8 cellular contexts compared by ENCODE assay signal in the genomic region with DNA sequence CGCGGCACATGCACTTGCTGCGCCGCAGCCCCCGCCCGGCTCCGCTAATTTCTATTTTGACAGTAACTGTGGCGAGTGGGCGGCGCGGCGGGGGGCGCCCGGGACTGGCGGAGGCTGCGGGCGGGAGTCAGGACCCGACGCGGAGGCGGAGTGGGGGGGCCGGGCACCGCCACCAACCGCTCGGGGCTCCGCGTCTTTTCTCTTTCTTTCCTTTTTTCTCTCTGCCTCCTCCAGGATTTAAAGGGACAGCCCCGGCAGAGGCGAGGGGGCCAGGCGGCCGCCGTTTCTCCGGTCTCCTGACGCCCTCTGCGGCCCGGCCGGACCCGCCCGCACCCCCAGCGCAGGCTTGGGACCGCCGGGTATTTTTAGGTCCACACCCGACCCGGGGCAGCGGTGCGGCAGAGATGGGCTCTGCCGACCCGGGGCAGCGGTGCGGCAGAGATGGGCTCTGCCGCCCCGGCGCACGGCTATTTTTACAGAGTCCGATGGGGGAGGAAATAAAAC. TPM values are rescaled to one million over a fixed set of nuclear protein-coding genes. Genes with fewer than 3 reads are reported as not detected.
DNase-seq lines count a peak whose midpoint lies in the region; ATAC-seq and TF ChIP-seq lines count a peak whose summit lies in the region.

No MANE protein-coding gene starts in this region.

- H3K36me3 Mint-ChIP-seq in stimulated activated memory B cell treated with anti-CD40 and anti-IgM and Interleukin-4, amounts not matched to agents 10 μg/mL and 1 μg/mL and 100 μg/mL, for 72 hours = no peaks in the 10 kb centered on the region

- CTCF ChIA-PET in mammary epithelial cell (lab: Charles Lee; ENCODE audit: low non-redundant PET) = interaction anchor here (0.7 kb wide), 1 partner anchor 264 kb away, joined by 3 read pairs; no protein-coding TSS in a partner anchor

- intact Hi-C loops in mammary epithelial cell (cut with micrococcal nuclease) = loop anchor here (1.0 to 2.0 kb wide), 5 partner anchors 36 to 379 kb away; no protein-coding TSS in a partner anchor

- WGBS in mammary epithelial cell (ENCODE audit: low coverage, missing lambda C conversion rate) = 0% methylated on average over 5 of the region's 55 CpGs

- peaks cover 13% of the 10 kb centered on the region for H3K4me1 ChIP-seq in BLaER1
- H3K4me1 ChIP-seq in mammary epithelial cell (ENCODE audit: insufficient read depth, low read length) = peaks cover 35% of the 10 kb centered on the region

- peaks cover 3% of the 10 kb centered on the region for H3K9me3 Mint-ChIP-seq in stimulated activated memory B cell treated with anti-CD40 and anti-IgM and Interleukin-4, amounts not matched to agents 10 μg/mL and 1 μg/mL and 100 μg/mL, for 72 hours

- H3K4me3 Mint-ChIP-seq in stimulated activated memory B cell treated with anti-CD40 and anti-IgM and Interleukin-4, amounts not matched to agents 10 μg/mL and 1 μg/mL and 100 μg/mL, for 72 hours = peak overlapping the region; percentile 66

- peak; percentile 93 for DNase-seq in NCI-H69 (lab: John Stamatoyannopoulos, UW)
- DNase-seq in mammary epithelial cell = peak; percentile 59
- DNase-seq in left lobe of liver (ENCODE audit: low spot score) = peak; percentile 50
- DNase-seq in NOMO-1 (lab: John Stamatoyannopoulos, UW; ENCODE audit: unreplicated experiment in 2 of 2) = no peak
- DNase-seq in NCI-H2107 (lab: John Stamatoyannopoulos, UW) = no peak

- H3K27ac Mint-ChIP-seq in stimulated activated memory B cell treated with anti-CD40 and anti-IgM and Interleukin-4, amounts not matched to agents 10 μg/mL and 1 μg/mL and 100 μg/mL, for 72 hours = no peak overlapping the region

- peaks cover 18% of the 10 kb centered on the region for H3K4me1 Mint-ChIP-seq in stimulated activated memory B cell treated with anti-CD40 and anti-IgM and Interleukin-4, amounts not matched to agents 10 μg/mL and 1 μg/mL and 100 μg/mL, for 72 hours

- peaks cover 44% of the 10 kb centered on the region for H4K20me1 ChIP-seq in BLaER1
- no peaks in the 10 kb centered on the region for H4K20me1 ChIP-seq in mammary epithelial cell (ENCODE audit: insufficient read depth, low read length)

- peaks cover 70% of the 10 kb centered on the region for H3K27me3 Mint-ChIP-seq in stimulated activated memory B cell treated with anti-CD40 and anti-IgM and Interleukin-4, amounts not matched to agents 10 μg/mL and 1 μg/mL and 100 μg/mL, for 72 hours

- peak; percentile 22 for ATAC-seq in GM21529 (IDR thresholded peaks at IDR 0.05; ENCODE audit: unreplicated experiment)
- ATAC-seq in left lobe of liver = peak; percentile 27
- ATAC-seq in stimulated activated memory B cell treated with anti-CD40 and anti-IgM and Interleukin-4, amounts not matched to agents 10 μg/mL and 1 μg/mL and 100 μg/mL, for 72 hours = peak; percentile 21

- H3K9ac ChIP-seq in BLaER1 = peak overlapping the region; percentile 32; the same call in 1 of the 2 replicates
- peak overlapping the region; percentile 66 for H3K9ac ChIP-seq in mammary epithelial cell (ENCODE audit: insufficient read depth, low read length)

- no peaks in the 10 kb centered on the region for H3K36me3 ChIP-seq in BLaER1
- no peaks in the 10 kb centered on the region for H3K36me3 ChIP-seq in mammary epithelial cell (ENCODE audit: insufficient read depth, low read length)

- H3K27ac ChIP-seq in BLaER1 (no peak overlapping the region), mammary epithelial cell (ENCODE audit: insufficient read depth, low read depth, low read length) (peak overlapping the region; percentile 52)

- TF ChIP-seq CTCF in mammary epithelial cell (conservative IDR thresholded peaks at IDR 0.05 in 1 of 2, IDR thresholded peaks at IDR 0.05 in 1 of 2; ENCODE audit: extremely low read depth in 1 of 2, insufficient read depth in 1 of 2, low read depth in 1 of 2, low read length in 2 of 2) = peak in 1 of 2 donors; percentile 16

- peaks cover 75% of the 10 kb centered on the region for H3K27me3 ChIP-seq in BLaER1
- H3K27me3 ChIP-seq in mammary epithelial cell (ENCODE audit: insufficient read depth, low read length) = no peaks in the 10 kb centered on the region

- no TSS peak for BruUV-seq in mammary epithelial cell (replicated peaks; lab: Mats Ljungman, UMichigan)

- dilution Hi-C loops in mammary epithelial cell (cut with HindIII; ENCODE audit: low sequenced_read_pairs) = no loop called here

- H3K9me3 ChIP-seq in BLaER1 (no peaks in the 10 kb centered on the region), mammary epithelial cell (replicated peaks; ENCODE audit: insufficient read depth, low read length) (no peaks in the 10 kb centered on the region)

- H3K79me2 ChIP-seq in mammary epithelial cell (ENCODE audit: insufficient read depth, low read length) = peaks cover 14% of the 10 kb centered on the region

- H2AFZ ChIP-seq in mammary epithelial cell (ENCODE audit: low read depth, low read length) = peak overlapping the region; percentile 98

- H3K4me2 ChIP-seq in BLaER1 (peak overlapping the region; percentile 99), mammary epithelial cell (ENCODE audit: insufficient read depth, low read depth, low read length) (peak overlapping the region; percentile 100)

- in situ Hi-C loops in mammary epithelial cell (cut with MboI; ENCODE audit: low sequenced_read_pairs in 2 of 2) = no loop called here

- H3K4me3 ChIP-seq in BLaER1 (peak overlapping the region; percentile 72), mammary epithelial cell (replicated peaks in 1 of 3; ENCODE audit: insufficient read depth in 1 of 3, low read depth in 2 of 3, low read length in 3 of 3) (peak overlapping the region; percentile 75 to 84 (median 82))

RNA-seq across cellular contexts. Expression of a gene that starts 0.5 kb away (rescaled TPM):
- total RNA-seq in mammary epithelial cell (1 to 10 TPM; 3.4 to 4.2 TPM), left lobe of liver (1.2 TPM)
- 2.4 TPM for polyA plus RNA-seq in mammary epithelial cell
- 5.3 TPM for polyA minus RNA-seq in mammary epithelial cell

Comparison
In these comparisons a context has a peak if more than half of its experiments do, and no peak if none do; other contexts are left out.
1. DNase-seq: peak in NCI-H69 (single experiment), mammary epithelial cell (single experiment) and left lobe of liver (single experiment); none in NOMO-1 (0 of 2) and NCI-H2107 (single experiment).
2. Peak in every context shown above with its lines, with median percentiles within 50 percentile points of each other: ATAC-seq.